In genomic region chr6:161029195-161029809, GRCh38 we compare ENCODE assay signal across 8 cellular contexts. TPM values are rescaled to one million over a fixed set of nuclear protein-coding genes. Genes with fewer than 3 reads are reported as not detected.
DNase-seq lines count a peak whose midpoint lies in the region; ATAC-seq and TF ChIP-seq lines count a peak whose summit lies in the region.

No MANE protein-coding gene starts in this region.

- no peaks in the 10 kb centered on the region for H3K27me3 Mint-ChIP-seq in chondrocyte (ENCODE audit: low read depth)

- DNase-seq in AG10803 (ENCODE audit: low read depth), result peak; percentile 98
- DNase-seq in chondrocyte (ENCODE audit: low spot score), result no peak
- no peak for DNase-seq in NCI-H2227 (lab: John Stamatoyannopoulos, UW; ENCODE audit: unreplicated experiment)
- DNase-seq in KG1 (lab: John Stamatoyannopoulos, UW), result no peak
- DNase-seq in SKM-1 treated with dmso at 0.1 percent for 144 hours (lab: John Stamatoyannopoulos, UW; ENCODE audit: unreplicated experiment), result no peak

- H3K36me3 Mint-ChIP-seq in chondrocyte (ENCODE audit: low read depth), result no peaks in the 10 kb centered on the region

- no peak for TF ChIP-seq CTCF in AG10803 (conservative IDR thresholded peaks at IDR 0.05; ENCODE audit: low read length)
- no peak for TF ChIP-seq CTCF in chondrocyte (IDR thresholded peaks at IDR 0.05)

- H3K27ac Mint-ChIP-seq in chondrocyte (ENCODE audit: unreplicated experiment), result peak overlapping the region; percentile 95

- peak overlapping the region; percentile 28 for H3K4me3 Mint-ChIP-seq in chondrocyte (ENCODE audit: unreplicated experiment)

- ATAC-seq in GM19395 (IDR thresholded peaks at IDR 0.05; ENCODE audit: unreplicated experiment) (peak; percentile 84), HG03280 (IDR thresholded peaks at IDR 0.05; ENCODE audit: unreplicated experiment) (peak; percentile 82), esophagus mucosa (no peak)

- peaks cover 72% of the 10 kb centered on the region for H3K4me1 Mint-ChIP-seq in chondrocyte (ENCODE audit: low read depth)

- no peaks in the 10 kb centered on the region for H3K9me3 Mint-ChIP-seq in chondrocyte (ENCODE audit: low read depth)

- H3K4me3 ChIP-seq in AG10803 (ENCODE audit: low read length), result no peak overlapping the region; the same call in none of the 2 replicates

RNA-seq across cellular contexts. Expression of gene MAP3K4, which starts 37.7 kb away (rescaled TPM):
- total RNA-seq in chondrocyte (25.5 to 34.1 TPM (median 33.2 TPM) in 3 replicates), esophagus mucosa (43.4 TPM)
